In genomic region chr22:42985541-42985925, GRCh38 we compare ENCODE assay signal across 1 cellular context.
TF ChIP-seq lines count a peak whose summit lies in the region.

No MANE protein-coding gene starts in this region.

TF ChIP-seq in H1, 55 proteins besides CTCF, POLR2A, EP300 and RAD21:
- TF ChIP-seq YY1 (IDR thresholded peaks at IDR 0.05; ENCODE audit: low read depth, low read length), result no peak
- TF ChIP-seq BCL11A (IDR thresholded peaks at IDR 0.05; ENCODE audit: low read depth in 2 of 2, low read length in 2 of 2), result no peak
- TF ChIP-seq NRF1 (IDR thresholded peaks at IDR 0.05; ENCODE audit: low read depth, low read length), result no peak
- no peak for TF ChIP-seq ZNF274 (IDR thresholded peaks at IDR 0.05; ENCODE audit: borderline replicate concordance, extremely low read depth, low read length)
- TF ChIP-seq, protein P1, sequence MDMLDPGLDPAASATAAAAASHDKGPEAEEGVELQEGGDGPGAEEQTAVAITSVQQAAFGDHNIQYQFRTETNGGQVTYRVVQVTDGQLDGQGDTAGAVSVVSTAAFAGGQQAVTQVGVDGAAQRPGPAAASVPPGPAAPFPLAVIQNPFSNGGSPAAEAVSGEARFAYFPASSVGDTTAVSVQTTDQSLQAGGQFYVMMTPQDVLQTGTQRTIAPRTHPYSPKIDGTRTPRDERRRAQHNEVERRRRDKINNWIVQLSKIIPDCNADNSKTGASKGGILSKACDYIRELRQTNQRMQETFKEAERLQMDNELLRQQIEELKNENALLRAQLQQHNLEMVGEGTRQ (IDR thresholded peaks at IDR 0.05; ENCODE audit: low read length), result no peak
- TF ChIP-seq POLR2AphosphoS5 (IDR thresholded peaks at IDR 0.05; ENCODE audit: low read depth, low read length), result no peak
- TF ChIP-seq, protein P2, sequence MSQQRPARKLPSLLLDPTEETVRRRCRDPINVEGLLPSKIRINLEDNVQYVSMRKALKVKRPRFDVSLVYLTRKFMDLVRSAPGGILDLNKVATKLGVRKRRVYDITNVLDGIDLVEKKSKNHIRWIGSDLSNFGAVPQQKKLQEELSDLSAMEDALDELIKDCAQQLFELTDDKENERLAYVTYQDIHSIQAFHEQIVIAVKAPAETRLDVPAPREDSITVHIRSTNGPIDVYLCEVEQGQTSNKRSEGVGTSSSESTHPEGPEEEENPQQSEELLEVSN (IDR thresholded peaks at IDR 0.05), result no peak
- no peak for TF ChIP-seq SIRT6 (IDR thresholded peaks at IDR 0.05; ENCODE audit: low read length)
